Comparison of ENCODE assay signal across 1 cellular context in genomic region chr16:12586701-12587100, GRCh38.
TF ChIP-seq lines count a peak whose summit lies in the region.

No MANE protein-coding gene starts in this region.

TF ChIP-seq in H1, 55 proteins besides CTCF, POLR2A, EP300 and RAD21 (continued from another document):
- no peak for TF ChIP-seq CHD7 (IDR thresholded peaks at IDR 0.05; ENCODE audit: insufficient replicate concordance, low read length)
- TF ChIP-seq RNF2 (IDR thresholded peaks at IDR 0.05; ENCODE audit: borderline replicate concordance, low read depth, low read length, missing control alignments, poor library complexity, severe bottlenecking), result no peak
- TF ChIP-seq HDAC6 (IDR thresholded peaks at IDR 0.05; ENCODE audit: low read depth, low read length), result no peak
- no peak for TF ChIP-seq ZNF274 (IDR thresholded peaks at IDR 0.05; ENCODE audit: borderline replicate concordance, extremely low read depth, low read length)
- TF ChIP-seq CHD2 (IDR thresholded peaks at IDR 0.05; ENCODE audit: low read length), result no peak
- TF ChIP-seq E2F6 (IDR thresholded peaks at IDR 0.05), result no peak
- no peak for TF ChIP-seq SUZ12 (IDR thresholded peaks at IDR 0.05; ENCODE audit: low read length)
- no peak for TF ChIP-seq BCL11A (IDR thresholded peaks at IDR 0.05; ENCODE audit: low read depth in 2 of 2, low read length in 2 of 2)
- no peak for TF ChIP-seq CBX8 (IDR thresholded peaks at IDR 0.05; ENCODE audit: borderline replicate concordance, low read depth, low read length)
- TF ChIP-seq RBBP5 (IDR thresholded peaks at IDR 0.05; ENCODE audit: borderline replicate concordance, low read depth, low read length), result no peak
